Comparison of ENCODE assay signal across 8 cellular contexts in the genomic region with DNA sequence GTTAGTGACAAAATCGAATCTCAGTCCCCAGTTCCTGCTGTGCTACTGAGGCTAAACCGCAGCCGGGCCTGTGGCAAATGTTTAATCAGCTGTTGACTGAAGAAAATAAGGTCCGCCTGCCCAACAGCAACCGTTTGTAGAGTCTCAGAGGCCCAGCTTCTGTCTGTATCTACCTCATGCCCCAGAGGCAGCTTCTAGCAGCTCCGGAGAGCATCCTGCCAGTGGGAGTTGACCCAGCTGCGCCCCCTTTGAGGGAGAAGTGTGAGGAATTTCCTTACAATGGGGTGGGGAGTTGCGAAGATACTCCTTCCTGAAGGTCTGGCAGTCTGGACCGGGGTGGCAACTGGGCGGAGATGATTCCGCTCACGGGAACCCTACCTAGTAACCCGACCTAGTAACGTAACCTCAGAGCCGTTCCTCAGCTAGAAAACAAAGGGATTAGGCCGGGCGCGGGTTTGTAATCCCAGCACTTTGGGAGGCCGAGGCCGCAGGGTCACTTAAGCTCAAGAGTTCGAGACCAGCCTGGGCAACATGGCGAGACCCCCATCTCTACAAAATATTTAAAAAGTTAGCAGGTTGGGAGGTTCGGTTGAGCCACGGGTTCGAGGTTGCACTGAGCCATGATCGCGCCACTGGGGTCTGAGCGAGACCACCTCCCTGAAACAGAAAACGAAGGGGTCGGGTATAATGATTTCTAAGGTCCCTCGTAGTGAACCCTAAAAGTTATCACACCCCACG. TPM values are rescaled to one million over a fixed set of nuclear protein-coding genes. Genes with fewer than 3 reads are reported as not detected.
DNase-seq lines count a peak whose midpoint lies in the region; ATAC-seq and TF ChIP-seq lines count a peak whose summit lies in the region.

No MANE protein-coding gene starts in this region.

- peak overlapping the region; percentile 81 to 89 (median 83) for H3K4me3 Mint-ChIP-seq in brain

- peaks cover 0 to 12% (median 3%) of the 10 kb centered on the region in 4 donors for H3K36me3 ChIP-seq in sigmoid colon

- H3K27me3 ChIP-seq in AG04450 (ENCODE audit: control insufficient read depth, insufficient read depth, low read length) (no peaks in the 10 kb centered on the region), sigmoid colon (no peaks in the 10 kb centered on the region)

- CTCF ChIA-PET in AG04450 (lab: Charles Lee), result interaction anchor here (0.9 to 2.2 kb wide), 5 partner anchors 8 to 71 kb away, joined by 3 to 9 read pairs (median 3); no protein-coding TSS in a partner anchor

- POLR2A ChIA-PET in AG04450 (lab: Yijun Ruan, JAX), result interaction anchor here (1.1 to 1.3 kb wide), 3 partner anchors 8 to 26 kb away, joined by 3 to 8 read pairs (median 6); partner anchors contain the start of gene REPIN1

- no peak for ATAC-seq in GM21390 (IDR thresholded peaks at IDR 0.05; ENCODE audit: unreplicated experiment)

- DNase-seq in AG04450 (ENCODE audit: low read depth, low spot score), result peak; percentile 20
- no peak for DNase-seq in GM13976 (ENCODE audit: low spot score)
- peak; percentile 85 for DNase-seq in LoVo (ENCODE audit: low spot score)
- peak; percentile 87 to 90 for DNase-seq in SHP77 (lab: John Stamatoyannopoulos, UW)
- peak; percentile 76 for DNase-seq in sigmoid colon

- peaks cover 22% of the 10 kb centered on the region for H3K36me3 Mint-ChIP-seq in brain

- H3K9me3 Mint-ChIP-seq in brain, result no peaks in the 10 kb centered on the region

- 1 to 2% methylated on average over 32 of the region's 32 CpGs for WGBS in sigmoid colon, 2 donors

- peaks cover 0 to 51% (median 35%) of the 10 kb centered on the region in 4 donors for H3K4me1 ChIP-seq in sigmoid colon

- in situ Hi-C loops in GM13976 (cut with MboI; ENCODE audit: low sequenced_read_pairs, unreplicated experiment), result no loop called here

- H3K27ac ChIP-seq in AG04450 (ENCODE audit: low read depth, low read length) (peak overlapping the region; percentile 59), sigmoid colon (peak overlapping the region; percentile 91 to 95 (median 94))

- TF ChIP-seq POLR2A in sigmoid colon (IDR thresholded peaks at IDR 0.05), result no peak

- TF ChIP-seq CTCF in AG04450 (IDR thresholded peaks at IDR 0.05; ENCODE audit: low read depth, low read length), result peak; percentile 24; the same call in 1 of the 2 replicates
- TF ChIP-seq CTCF in GM13976 (IDR thresholded peaks at IDR 0.05; ENCODE audit: borderline replicate concordance, control extremely low read depth, extremely low read depth, insufficient read depth, missing control alignments), result peak; percentile 7
- TF ChIP-seq CTCF in brain (conservative IDR thresholded peaks at IDR 0.05), result peak in 1 of 2 experiments; percentile 35
- TF ChIP-seq CTCF in sigmoid colon (IDR thresholded peaks at IDR 0.05), result no peak

- intact Hi-C loops in sigmoid colon (cut with DNase I), result loop anchor here (1.0 to 10.0 kb wide), 3 partner anchors 8 to 587 kb away; partner anchors contain the start of gene RARRES2

- no peak for TF ChIP-seq EP300 in sigmoid colon (IDR thresholded peaks at IDR 0.05)

- peak overlapping the region; percentile 88 to 97 (median 91) for H3K27ac Mint-ChIP-seq in brain

- peaks cover 7% of the 10 kb centered on the region for H3K27me3 Mint-ChIP-seq in brain

- peaks cover 80% of the 10 kb centered on the region for H3K4me1 Mint-ChIP-seq in brain

- H3K4me3 ChIP-seq in AG04450 (ENCODE audit: low read depth, low read length) (peak overlapping the region; percentile 71), iPS-11a (ENCODE audit: low read depth, low read length) (peak overlapping the region; percentile 59), sigmoid colon (peak overlapping the region; percentile 84 to 98 (median 92))

- H3K9me3 ChIP-seq in AG04450 (ENCODE audit: control insufficient read depth, insufficient read depth, low read length) (no peaks in the 10 kb centered on the region; the same call in 1 of the 2 replicates), sigmoid colon (no peaks in the 10 kb centered on the region)

RNA-seq across cellular contexts. Expression of gene ZNF775, which starts 0.8 kb away (rescaled TPM):
- polyA plus RNA-seq in AG04450 (2011; rRNA removed) (2.2 and 3.0 TPM in 2 replicates), brain (ENCODE audit: insufficient read depth, low read depth, low replicate concordance) (23.0 TPM), sigmoid colon (1 to 10 TPM; 3.0 to 6.1 (median 5.4) TPM)
- 1.1 and 2.0 TPM in 2 replicates for polyA minus RNA-seq in AG04450 (2011; rRNA and poly(A)+ RNA removed)
- 10 to 100 TPM in 1 of 4 donors, 1 to 10 TPM in 3; 6.1 to 10.7 (median 6.9) TPM for total RNA-seq in sigmoid colon

RNA-seq across cellular contexts. Expression of gene REPIN1, which starts 9.7 kb away (rescaled TPM):
- 28.4 and 38.3 TPM in 2 replicates for polyA plus RNA-seq in AG04450 (2011; rRNA removed)
- polyA minus RNA-seq in AG04450 (2011; rRNA and poly(A)+ RNA removed), result 21.4 and 22.8 TPM in 2 replicates
- 146 TPM for polyA plus RNA-seq in brain (ENCODE audit: insufficient read depth, low read depth, low replicate concordance)
- total RNA-seq in sigmoid colon, result 10 to 100 TPM; 56.3 to 63.7 (median 57.0) TPM
- 100 to 1,000 TPM in 1 of 3 donors, 10 to 100 TPM in 2; 50.9 to 131 (median 52.3) TPM for polyA plus RNA-seq in sigmoid colon

RNA-seq across cellular contexts. Expression of gene RARRES2, which starts 36.9 kb away (rescaled TPM):
- polyA plus RNA-seq in AG04450 (2011; rRNA removed) (6.7 and 7.0 TPM in 2 replicates), brain (ENCODE audit: insufficient read depth, low read depth, low replicate concordance) (33.0 TPM), sigmoid colon (100 to 1,000 TPM in 2 of 3 donors, 10 to 100 TPM in 1; 28.9 to 289 (median 132) TPM)
- 0.60 TPM in 1 of 2 replicates, not detected in the other for polyA minus RNA-seq in AG04450 (2011; rRNA and poly(A)+ RNA removed)
- total RNA-seq in sigmoid colon, result 100 to 1,000 TPM; 257 to 447 (median 388) TPM

RNA-seq across cellular contexts. Expression of gene ACTR3C, which starts 54.9 kb away (rescaled TPM):
- polyA plus RNA-seq in AG04450 (2011; rRNA removed) (0.31 and 0.36 TPM in 2 replicates), brain (ENCODE audit: insufficient read depth, low read depth, low replicate concordance) (3.0 TPM), sigmoid colon (10 to 100 TPM in 1 of 3 donors, 1 to 10 TPM in 2; 3.6 to 12.4 (median 5.3) TPM)
- polyA minus RNA-seq in AG04450 (2011; rRNA and poly(A)+ RNA removed), result 0.18 and 0.30 TPM in 2 replicates
- total RNA-seq in sigmoid colon, result 10 to 100 TPM in 1 of 4 donors, 1 to 10 TPM in 3; 2.9 to 13.3 (median 8.3) TPM

RNA-seq across cellular contexts. Expression of gene LRRC61, which starts 55.1 kb away (rescaled TPM):
- polyA plus RNA-seq in AG04450 (2011; rRNA removed) (0.17 and 0.57 TPM in 2 replicates), brain (ENCODE audit: insufficient read depth, low read depth, low replicate concordance) (90.8 TPM), sigmoid colon (10 to 100 TPM in 2 of 3 donors, 1 to 10 TPM in 1; 4.4 to 18.6 (median 10.8) TPM)
- polyA minus RNA-seq in AG04450 (2011; rRNA and poly(A)+ RNA removed), result 0.17 and 0.46 TPM in 2 replicates
- 10 to 100 TPM; 10.3 to 14.0 (median 11.0) TPM for total RNA-seq in sigmoid colon

Comparison
In these comparisons a context has a peak if more than half of its experiments do, and no peak if none do; other contexts are left out.
1. CTCF ChIP-seq: peak in AG04450 (single experiment) and GM13976 (single experiment); none in sigmoid colon (0 of 4).
2. Peak in every context shown above with its lines, with median percentiles within 50 percentile points of each other: H3K4me3 ChIP-seq.